Comparison of ENCODE assay signal across 29 cellular contexts in the genomic region with DNA sequence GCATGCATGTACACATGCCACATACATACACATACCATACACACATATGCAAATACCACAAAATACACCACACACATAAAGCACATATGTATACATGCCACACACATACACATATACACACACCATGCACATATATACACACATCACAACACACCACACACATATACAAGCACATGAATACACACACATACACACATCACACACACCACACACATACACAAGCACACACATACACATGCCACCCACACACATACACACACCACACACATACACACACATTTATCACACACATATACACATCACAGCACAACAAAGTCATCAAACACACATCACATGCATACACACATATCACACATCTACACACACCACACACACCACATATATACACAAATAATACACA.
"Had no signal": no experiment of that assay in that cellular context is flagged by ENCODE, and none has a peak within 500 bp of the region (broad histone marks: within the 10 kb centered on the region; RNA-seq: fewer than 3 reads in every experiment).

No MANE protein-coding gene starts in this region.

- H3K27ac Mint-ChIP-seq: activated B cell treated with CpG ODN at 0.5 μM for 24 hours; activated CD8-positive, alpha-beta T cell treated with anti-CD3 and anti-CD28 coated beads for 36 hours; activated naive CD4-positive, alpha-beta T cell treated with anti-CD3 and anti-CD28 coated beads for 36 hours; activated naive CD4-positive, alpha-beta T cell treated with anti-CD3 and anti-CD28 coated beads, Interleukin-2, amount 50 U/mL, for 24 hours; activated naive CD8-positive, alpha-beta T cell treated with anti-CD3 and anti-CD28 coated beads for 36 hours; activated naive CD8-positive, alpha-beta T cell treated with anti-CD3 and anti-CD28 coated beads, Interleukin-2, amount 50 U/mL, for 24 hours; activated T-helper 1 cell treated with anti-CD3 and anti-CD28 coated beads, Interleukin-12 subunit alpha, Interleukin-12 subunit beta, Interleukin-2, Interleukin-4 antibody, amounts not matched to agents 30 ng/mL and 10 ng/mL and 1 ng/mL, durations not matched to agents 14 hours and 24 hours and 36 hours; activated T-helper 2 cell treated with anti-CD3 and anti-CD28 coated beads, Interferon-gamma antibody, Interleukin-2, Interleukin-4, amounts not matched to agents 10 μg/mL and 5 μg/mL and 100 μg/mL, durations not matched to agents 14 hours and 24 hours and 36 hours; T-cell; T-helper 1 cell treated with Interleukin-12 subunit alpha and Interleukin-12 subunit beta and Interleukin-4 antibody, amounts not matched to agents 30 μg/mL and 1 μg/mL, for 36 hours had no signal

- H3K27me3 Mint-ChIP-seq: activated B cell treated with CpG ODN at 0.5 μM for 24 hours; activated CD8-positive, alpha-beta T cell treated with anti-CD3 and anti-CD28 coated beads for 36 hours; activated naive CD4-positive, alpha-beta T cell treated with anti-CD3 and anti-CD28 coated beads, Interleukin-2, amount 50 U/mL, for 24 hours; activated naive CD8-positive, alpha-beta T cell treated with anti-CD3 and anti-CD28 coated beads for 36 hours; activated naive CD8-positive, alpha-beta T cell treated with anti-CD3 and anti-CD28 coated beads, Interleukin-2, amount 50 U/mL, for 24 hours; T-cell had no signal

- H3K36me3 ChIP-seq: adrenal gland, esophagus squamous epithelium, gastroesophageal sphincter, WERI-Rb-1 had no signal

- H3K4me3 ChIP-seq: adrenal gland, body of pancreas, esophagus squamous epithelium, gastroesophageal sphincter had no signal

- H3K4me1 Mint-ChIP-seq: activated B cell treated with CpG ODN at 0.5 μM for 24 hours; activated naive CD4-positive, alpha-beta T cell treated with anti-CD3 and anti-CD28 coated beads, Interleukin-2, amount 50 U/mL, for 24 hours; activated naive CD8-positive, alpha-beta T cell treated with anti-CD3 and anti-CD28 coated beads for 36 hours; activated naive CD8-positive, alpha-beta T cell treated with anti-CD3 and anti-CD28 coated beads, Interleukin-2, amount 50 U/mL, for 24 hours; T-cell had no signal

- ATAC-seq: activated CD4-positive, CD25-positive, alpha-beta regulatory T cell treated with anti-CD3 and anti-CD28 coated beads, Interleukin-2, amount 50 U/mL, for 24 hours; activated CD8-positive, alpha-beta T cell treated with anti-CD3 and anti-CD28 coated beads for 36 hours; activated naive CD8-positive, alpha-beta T cell treated with anti-CD3 and anti-CD28 coated beads, Interleukin-2, amount 50 U/mL, for 24 hours; body of pancreas; gastroesophageal sphincter; T-cell had no signal

- DNase-seq: activated B cell treated with CpG ODN at 0.5 μM for 24 hours; activated CD4-positive, alpha-beta T cell treated with anti-CD3 and anti-CD28 coated beads for 48 hours; activated CD4-positive, alpha-beta T cell treated with anti-CD3 and anti-CD28 coated beads, Interleukin-2, amount 50 U/mL, for 1 hour; activated CD4-positive, alpha-beta T cell treated with anti-CD3 and anti-CD28 coated beads, Interleukin-2, amount 50 U/mL, for 48 hours; activated CD8-positive, alpha-beta memory T cell treated with anti-CD3 and anti-CD28 coated beads for 24 hours; activated CD8-positive, alpha-beta T cell treated with anti-CD3 and anti-CD28 coated beads for 36 hours; activated effector memory CD4-positive, alpha-beta T cell treated with anti-CD3 and anti-CD28 coated beads, Interleukin-2, amount 50 U/mL, for 16 hours; activated naive CD4-positive, alpha-beta T cell treated with anti-CD3 and anti-CD28 coated beads for 36 hours; activated naive CD8-positive, alpha-beta T cell treated with anti-CD3 and anti-CD28 coated beads for 36 hours; activated naive CD8-positive, alpha-beta T cell treated with anti-CD3 and anti-CD28 coated beads, Interleukin-2, amount 50 U/mL, for 24 hours; activated T-cell treated with anti-CD3 and anti-CD28 coated beads, Interleukin-2, amount 50 U/mL, for 48 hours; adrenal gland; amygdala; aorta; body of pancreas; caudate nucleus; effector CD8-positive, alpha-beta T cell; esophagus squamous epithelium; foreskin melanocyte; T-cell; T1000; WERI-Rb-1 had no signal

- H3K27ac ChIP-seq: adrenal gland, body of pancreas, epithelial cell of prostate, esophagus squamous epithelium, gastroesophageal sphincter, WERI-Rb-1 had no signal

- H3K9me3 ChIP-seq: adrenal gland, body of pancreas had no signal

- H3K27me3 ChIP-seq: adrenal gland, body of pancreas, esophagus squamous epithelium, gastroesophageal sphincter had no signal

- H3K4me1 ChIP-seq: adrenal gland, body of pancreas, esophagus squamous epithelium, gastroesophageal sphincter had no signal

- H3K4me3 Mint-ChIP-seq: activated B cell treated with CpG ODN at 0.5 μM for 24 hours; activated CD8-positive, alpha-beta T cell treated with anti-CD3 and anti-CD28 coated beads for 36 hours; activated naive CD4-positive, alpha-beta T cell treated with anti-CD3 and anti-CD28 coated beads for 36 hours; activated naive CD4-positive, alpha-beta T cell treated with anti-CD3 and anti-CD28 coated beads, Interleukin-2, amount 50 U/mL, for 24 hours; activated naive CD8-positive, alpha-beta T cell treated with anti-CD3 and anti-CD28 coated beads for 36 hours; activated naive CD8-positive, alpha-beta T cell treated with anti-CD3 and anti-CD28 coated beads, Interleukin-2, amount 50 U/mL, for 24 hours; activated T-helper 1 cell treated with anti-CD3 and anti-CD28 coated beads, Interleukin-12 subunit alpha, Interleukin-12 subunit beta, Interleukin-2, Interleukin-4 antibody, amounts not matched to agents 30 ng/mL and 10 ng/mL and 1 ng/mL, durations not matched to agents 14 hours and 24 hours and 36 hours; T-cell; T-helper 1 cell treated with Interleukin-12 subunit alpha and Interleukin-12 subunit beta and Interleukin-4 antibody, amounts not matched to agents 30 μg/mL and 1 μg/mL, for 36 hours had no signal
